In the genomic region with DNA sequence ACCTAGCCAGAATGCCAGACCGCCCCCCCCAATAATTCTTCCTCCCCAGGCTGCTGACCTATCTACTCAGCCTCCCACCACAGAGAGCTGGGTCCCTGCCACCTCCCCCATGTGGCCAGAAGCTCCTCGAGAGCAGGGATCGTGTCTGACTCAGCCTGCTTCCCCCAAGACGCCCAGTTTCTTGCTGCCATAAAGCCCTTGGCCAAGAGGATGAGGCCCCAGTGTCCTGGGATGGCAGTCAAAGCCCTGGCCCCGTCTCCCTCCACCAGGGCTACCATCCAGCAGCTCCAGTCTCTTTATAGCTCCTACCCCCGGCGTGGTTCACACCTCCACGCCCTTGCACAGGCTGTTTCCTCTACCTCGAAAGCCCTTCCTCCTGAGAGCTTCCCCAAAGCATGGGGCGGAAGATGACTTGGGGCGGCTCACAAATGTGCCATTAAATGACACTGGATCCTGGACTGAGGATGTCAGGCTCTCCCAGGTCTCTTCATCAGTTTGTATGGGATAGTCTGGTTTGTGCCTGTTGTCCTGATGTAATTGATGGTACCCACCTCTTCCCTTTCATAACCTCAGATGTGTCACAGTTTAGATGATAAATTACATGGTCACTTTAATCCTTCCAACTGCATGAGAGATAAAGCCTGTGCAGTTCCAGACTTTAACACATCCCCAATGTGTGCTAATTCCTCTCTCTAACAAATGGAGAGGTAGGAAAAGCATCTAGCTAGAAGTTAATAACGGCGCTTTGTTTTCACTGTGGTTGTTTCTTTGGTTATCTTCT, we compare ENCODE assay signal across 10 cellular contexts. TPM values are rescaled to one million over a fixed set of nuclear protein-coding genes. Genes with fewer than 3 reads are reported as not detected.
DNase-seq lines count a peak whose midpoint lies in the region; ATAC-seq and TF ChIP-seq lines count a peak whose summit lies in the region.
"Had no signal": no experiment of that assay in that cellular context is flagged by ENCODE, and none has a peak within 500 bp of the region (broad histone marks: within the 10 kb centered on the region; RNA-seq: fewer than 3 reads in every experiment).

No MANE protein-coding gene starts in this region.

- no peaks in the 10 kb centered on the region for H3K36me3 ChIP-seq in BLaER1 treated with 17β-estradiol and CSF1 and Interleukin-3, amounts not matched to agents 10 nM and 100 nM

- peaks cover 0 to 18% (median 0%) of the 10 kb centered on the region in 11 experiments; a peak in 5 of 22 replicates for H4K20me1 ChIP-seq in BLaER1 treated with 17β-estradiol and CSF1 and Interleukin-3, amounts not matched to agents 10 nM and 100 nM

- peak; percentile 47 for DNase-seq in HCEC 1CT
- DNase-seq in activated B cell treated with CpG ODN at 0.5 μM for 24 hours = no peak
- DNase-seq in iris pigment epithelial cell (ENCODE audit: low read depth) = peak; percentile 73
- DNase-seq in SHP77 (lab: John Stamatoyannopoulos, UW) = no peak
- no peak for DNase-seq in GF-D8 (lab: John Stamatoyannopoulos, UW)
- no peak for DNase-seq in HuH-7.5 (ENCODE audit: low spot score)
- DNase-seq: NCI-H187 treated with DMSO at 0.1 percent for 48 hours had no signal

- H3K36me3 Mint-ChIP-seq in activated B cell treated with CpG ODN at 0.5 μM for 24 hours (ENCODE audit: low read depth) = no peaks in the 10 kb centered on the region
- H3K36me3 Mint-ChIP-seq: activated naive CD4-positive, alpha-beta T cell treated with anti-CD3 and anti-CD28 coated beads, Interleukin-2, amount 50 U/mL, for 72 hours had no signal

- intact Hi-C loops in activated B cell treated with CpG ODN at 0.5 μM for 24 hours (cut with micrococcal nuclease) = no loop called here

- H3K4me2 ChIP-seq in BLaER1 treated with 17β-estradiol and CSF1 and Interleukin-3, amounts not matched to agents 10 nM and 100 nM = peak overlapping the region; percentile 60 to 83 (median 72)

- no peaks in the 10 kb centered on the region for H3K9me3 Mint-ChIP-seq in activated B cell treated with CpG ODN at 0.5 μM for 24 hours
- H3K9me3 Mint-ChIP-seq: activated naive CD4-positive, alpha-beta T cell treated with anti-CD3 and anti-CD28 coated beads, Interleukin-2, amount 50 U/mL, for 72 hours had no signal

- peaks cover 10% of the 10 kb centered on the region for H3K27me3 Mint-ChIP-seq in activated B cell treated with CpG ODN at 0.5 μM for 24 hours

- H3K4me1 Mint-ChIP-seq in activated B cell treated with CpG ODN at 0.5 μM for 24 hours = peaks cover 30% of the 10 kb centered on the region

- H3K9me3 ChIP-seq in BLaER1 treated with 17β-estradiol and CSF1 and Interleukin-3, amounts not matched to agents 10 nM and 100 nM (replicated peaks in 1 of 11) = no peaks in the 10 kb centered on the region

- CTCF ChIA-PET in activated B cell treated with CpG ODN at 0.5 μM for 24 hours (lab: Charles Lee) = interaction anchor here (0.6 to 1.2 kb wide), 4 partner anchors 10 to 254 kb away, joined by 3 to 4 read pairs (median 3); no protein-coding TSS in a partner anchor

- TF ChIP-seq CTCF in activated B cell treated with CpG ODN at 0.5 μM for 24 hours (IDR thresholded peaks at IDR 0.05) = no peak

- no peak overlapping the region for H3K9ac ChIP-seq in BLaER1 treated with 17β-estradiol and CSF1 and Interleukin-3, amounts not matched to agents 10 nM and 100 nM

- no peak overlapping the region for H3K4me3 Mint-ChIP-seq in activated B cell treated with CpG ODN at 0.5 μM for 24 hours

- POLR2A ChIA-PET in activated B cell treated with CpG ODN at 0.5 μM for 24 hours (lab: Charles Lee) = interaction anchor here (1.3 kb wide), 1 partner anchor 34 kb away, joined by 3 read pairs; no protein-coding TSS in a partner anchor

- ATAC-seq in activated B cell treated with CpG ODN at 0.5 μM for 24 hours (ENCODE audit: low read depth) = peak; percentile 61
- ATAC-seq in GM19324 (IDR thresholded peaks at IDR 0.05; ENCODE audit: low FRiP score, unreplicated experiment) = no peak

- H3K4me3 ChIP-seq in BLaER1 treated with 17β-estradiol and CSF1 and Interleukin-3, amounts not matched to agents 10 nM and 100 nM = no peak overlapping the region

- H3K4me1 ChIP-seq in BLaER1 treated with 17β-estradiol and CSF1 and Interleukin-3, amounts not matched to agents 10 nM and 100 nM = peaks cover 47 to 79% (median 74%) of the 10 kb centered on the region in 10 experiments

- H3K27ac ChIP-seq in BLaER1 treated with 17β-estradiol and CSF1 and Interleukin-3, amounts not matched to agents 10 nM and 100 nM = no peak overlapping the region; a peak in 1 of 22 replicates

- H3K27me3 ChIP-seq in BLaER1 treated with 17β-estradiol and CSF1 and Interleukin-3, amounts not matched to agents 10 nM and 100 nM = peaks cover 0 to 8% (median 0%) of the 10 kb centered on the region in 11 experiments; a peak in 1 of 22 replicates

- no peak overlapping the region for H3K27ac Mint-ChIP-seq in activated B cell treated with CpG ODN at 0.5 μM for 24 hours

RNA-seq across cellular contexts. Expression of gene ADGRB2, which starts 13.1 kb away (rescaled TPM):
- total RNA-seq in activated B cell treated with CpG ODN at 0.5 μM for 24 hours = 6.3 and 6.5 TPM in 2 replicates

RNA-seq across cellular contexts. Expression of gene COL16A1, which starts 47.2 kb away (rescaled TPM):
- total RNA-seq in activated B cell treated with CpG ODN at 0.5 μM for 24 hours = 0.17 and 0.31 TPM in 2 replicates

Comparison
In these comparisons a context has a peak if more than half of its experiments do, and no peak if none do; other contexts are left out.
1. DNase-seq: peak in HCEC 1CT (single experiment) and iris pigment epithelial cell (single experiment); none in activated B cell treated with CpG ODN at 0.5 μM for 24 hours (single experiment), SHP77 (0 of 2), GF-D8 (single experiment) and HuH-7.5 (single experiment).